ENCODE assay signal across 16 cellular contexts in genomic region chr2:168254158-168254935, GRCh38. TPM values are rescaled to one million over a fixed set of nuclear protein-coding genes. Genes with fewer than 3 reads are reported as not detected.
DNase-seq lines count a peak whose midpoint lies in the region; ATAC-seq, FAIRE-seq and TF ChIP-seq lines count a peak whose summit lies in the region.
"Had no signal": no experiment of that assay in that cellular context is flagged by ENCODE, and none has a peak within 500 bp of the region (broad histone marks: within the 10 kb centered on the region; RNA-seq: fewer than 3 reads in every experiment).

No MANE protein-coding gene starts in this region.

- no peak overlapping the region for H3K4me3 Mint-ChIP-seq in natural killer cell
- no peak overlapping the region for H3K4me3 Mint-ChIP-seq in natural killer cell treated with Interleukin-12 subunit alpha and Interleukin-12 subunit beta and Interleukin-15 and Interleukin-18, amount 100 ng/mL, for 72 hours
- H3K4me3 Mint-ChIP-seq: CD4-positive, CD25-positive, alpha-beta regulatory T cell; WTC11 had no signal

- H3K4me1 ChIP-seq in OCI-LY3 (ENCODE audit: low read length) (no peaks in the 10 kb centered on the region), esophagus muscularis mucosa (peaks cover 0 to 6% (median 5%) of the 10 kb centered on the region in 4 donors)
- H3K4me1 ChIP-seq: ascending aorta had no signal

- H3K4me1 Mint-ChIP-seq in natural killer cell, result peaks cover 27 to 35% of the 10 kb centered on the region in 2 donors
- H3K4me1 Mint-ChIP-seq in natural killer cell treated with Interleukin-12 subunit alpha and Interleukin-12 subunit beta and Interleukin-15 and Interleukin-18, amount 100 ng/mL, for 72 hours (ENCODE audit: low read depth in 2 of 2), result peaks cover 19% of the 10 kb centered on the region in 2 donors
- H3K4me1 Mint-ChIP-seq: CD4-positive, CD25-positive, alpha-beta regulatory T cell; WTC11 had no signal

- no peak overlapping the region for H3K4me2 ChIP-seq in OCI-LY3 (ENCODE audit: low read length)

- H3K4me3 ChIP-seq in OCI-LY3 (ENCODE audit: low read length) (no peak overlapping the region), esophagus muscularis mucosa (no peak overlapping the region)
- H3K4me3 ChIP-seq: ascending aorta had no signal

- H2AFZ ChIP-seq in OCI-LY3 (ENCODE audit: low read depth, low read length), result no peak overlapping the region

- no peak for TF ChIP-seq POLR2A in esophagus muscularis mucosa (IDR thresholded peaks at IDR 0.05; ENCODE audit: low read depth)

- no peak for ATAC-seq in natural killer cell
- no peak for ATAC-seq in natural killer cell treated with Interleukin-12 subunit alpha and Interleukin-12 subunit beta and Interleukin-15 and Interleukin-18, amount 100 ng/mL, for 72 hours
- ATAC-seq in GM21825 (IDR thresholded peaks at IDR 0.05; ENCODE audit: unreplicated experiment), result no peak
- ATAC-seq: WTC11 had no signal

- TF ChIP-seq CTCF in natural killer cell (IDR thresholded peaks at IDR 0.05) (no peak), OCI-LY3 (IDR thresholded peaks at IDR 0.05; ENCODE audit: low read depth, low read length) (peak; percentile 17; the same call in 1 of the 2 replicates), esophagus muscularis mucosa (IDR thresholded peaks at IDR 0.05) (no peak)

- peaks cover 10% of the 10 kb centered on the region for H3K36me3 Mint-ChIP-seq in natural killer cell
- peaks cover 10% of the 10 kb centered on the region for H3K36me3 Mint-ChIP-seq in natural killer cell treated with Interleukin-12 subunit alpha and Interleukin-12 subunit beta and Interleukin-15 and Interleukin-18, amount 100 ng/mL, for 72 hours
- H3K36me3 Mint-ChIP-seq: CD4-positive, CD25-positive, alpha-beta regulatory T cell had no signal

- no peaks in the 10 kb centered on the region for H3K79me2 ChIP-seq in OCI-LY3 (ENCODE audit: low read length)

- WGBS in esophagus muscularis mucosa, result 71% methylated on average over 3 of the region's 3 CpGs

- DNase-seq in natural killer cell (no peak), esophagus muscularis mucosa (ENCODE audit: extremely low spot score) (peak; percentile 4), urothelium cell line (ENCODE audit: low spot score) (peak; percentile 35), COLO829 (ENCODE audit: low spot score) (no peak), NCI-H187 treated with DMSO at 0.1 percent for 48 hours (lab: John Stamatoyannopoulos, UW) (no peak)
- no peak for DNase-seq in natural killer cell treated with Interleukin-12 subunit alpha and Interleukin-12 subunit beta and Interleukin-15 and Interleukin-18, amount 100 ng/mL, for 72 hours (ENCODE audit: low spot score)
- DNase-seq: activated T-cell treated with anti-CD3 and anti-CD28 coated beads, Interleukin-2, amount 50 U/mL, for 1 hour; CD4-positive, CD25-positive, alpha-beta regulatory T cell; SIG-M5; stimulated activated CD4-positive, alpha-beta T cell treated with anti-CD3 and anti-CD28 coated beads, Interleukin-15, amount 100 ng/mL, for 24 hours had no signal

- no peak overlapping the region for H3K27ac ChIP-seq in OCI-LY3 (ENCODE audit: low read length)
- H3K27ac ChIP-seq in esophagus muscularis mucosa (replicated peaks in 1 of 4), result no peak overlapping the region
- H3K27ac ChIP-seq: ascending aorta, epithelial cell of prostate had no signal

- no peaks in the 10 kb centered on the region for H3K36me3 ChIP-seq in OCI-LY3 (replicated peaks; ENCODE audit: low read depth, low read length)
- H3K36me3 ChIP-seq in esophagus muscularis mucosa, result no peaks in the 10 kb centered on the region
- H3K36me3 ChIP-seq: ascending aorta had no signal

- H3K27me3 ChIP-seq in OCI-LY3 (ENCODE audit: low read depth, low read length) (0 out of 2 replicates have a peak, but pooled peaks cover 3% of the 10 kb centered on the region), esophagus muscularis mucosa (no peaks in the 10 kb centered on the region)
- H3K27me3 ChIP-seq: ascending aorta had no signal

- no peak overlapping the region for H3K9ac ChIP-seq in OCI-LY3 (ENCODE audit: low read length)

- no peaks in the 10 kb centered on the region for H3K27me3 Mint-ChIP-seq in natural killer cell (ENCODE audit: low read depth in 2 of 2)
- H3K27me3 Mint-ChIP-seq in natural killer cell treated with Interleukin-12 subunit alpha and Interleukin-12 subunit beta and Interleukin-15 and Interleukin-18, amount 100 ng/mL, for 72 hours, result no peaks in the 10 kb centered on the region

- H3K9me3 Mint-ChIP-seq in natural killer cell, result peaks cover 2% of the 10 kb centered on the region in 2 donors
- H3K9me3 Mint-ChIP-seq in natural killer cell treated with Interleukin-12 subunit alpha and Interleukin-12 subunit beta and Interleukin-15 and Interleukin-18, amount 100 ng/mL, for 72 hours, result peaks cover 7% of the 10 kb centered on the region

- H3K27ac Mint-ChIP-seq in natural killer cell, result peak overlapping the region; percentile 47 to 85
- peak overlapping the region in 1 of 2 donors; percentile 72 for H3K27ac Mint-ChIP-seq in natural killer cell treated with Interleukin-12 subunit alpha and Interleukin-12 subunit beta and Interleukin-15 and Interleukin-18, amount 100 ng/mL, for 72 hours
- H3K27ac Mint-ChIP-seq: CD4-positive, CD25-positive, alpha-beta regulatory T cell; WTC11 had no signal

- FAIRE-seq in urothelium cell line (lab: Jason Lieb, UNC), result no peak
- FAIRE-seq: islet of Langerhans had no signal

- intact Hi-C loops in natural killer cell (cut with micrococcal nuclease), result no loop called here
- intact Hi-C loops in esophagus muscularis mucosa (cut with DNase I), result loop anchor here (10.0 kb wide), 1 partner anchor 80 kb away; no protein-coding TSS in a partner anchor

- no peaks in the 10 kb centered on the region for H4K20me1 ChIP-seq in OCI-LY3 (ENCODE audit: insufficient read depth, low read length)

- TF ChIP-seq EP300 in esophagus muscularis mucosa (IDR thresholded peaks at IDR 0.05), result no peak

- H3K9me3 ChIP-seq in OCI-LY3 (ENCODE audit: insufficient read depth, low read length) (no peaks in the 10 kb centered on the region), esophagus muscularis mucosa (peaks cover 0 to 12% (median 11%) of the 10 kb centered on the region in 4 donors)

RNA-seq across cellular contexts. Expression of gene STK39, which starts 7.0 kb away (rescaled TPM):
- 10 to 100 TPM; 53.3 to 79.3 (median 66.6) TPM for total RNA-seq in natural killer cell
- total RNA-seq in natural killer cell treated with Interleukin-12 subunit alpha and Interleukin-12 subunit beta and Interleukin-15 and Interleukin-18, amount 100 ng/mL, for 72 hours, result 10 to 100 TPM; 39.1 to 52.0 TPM
- total RNA-seq in esophagus muscularis mucosa, result 10 to 100 TPM; 32.5 to 49.1 (median 41.5) TPM

Comparison
In these comparisons a context has a peak if more than half of its experiments do, and no peak if none do; other contexts are left out.
1. DNase-seq: peak in esophagus muscularis mucosa (single experiment) and urothelium cell line (single experiment); none in natural killer cell (single experiment), natural killer cell treated with Interleukin-12 subunit alpha and Interleukin-12 subunit beta and Interleukin-15 and Interleukin-18, amount 100 ng/mL, for 72 hours (single experiment), COLO829 (single experiment) and NCI-H187 treated with DMSO at 0.1 percent for 48 hours (single experiment).